Comparison of ENCODE assay signal across 8 cellular contexts in the genomic region with DNA sequence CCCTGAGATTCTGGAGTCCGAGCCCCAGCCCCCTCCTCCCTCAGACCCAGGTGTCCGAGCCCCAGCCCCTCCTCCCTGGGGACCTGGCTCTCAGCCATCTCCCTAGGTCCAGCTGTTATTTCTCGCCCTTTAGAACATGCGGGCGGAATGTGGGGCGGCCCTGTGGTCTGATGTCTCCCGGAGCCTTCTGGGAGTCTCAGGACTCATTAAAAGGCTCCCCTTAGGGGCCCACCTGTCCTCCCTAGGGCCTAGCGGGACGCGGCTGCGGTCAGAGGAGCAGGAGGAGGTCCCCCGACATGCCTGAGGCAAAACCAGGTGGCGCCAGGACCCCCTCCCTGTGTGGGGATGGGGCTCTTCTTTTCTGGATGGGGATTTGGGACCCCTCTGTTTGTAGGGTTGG. TPM values are rescaled to one million over a fixed set of nuclear protein-coding genes. Genes with fewer than 3 reads are reported as not detected.
DNase-seq lines count a peak whose midpoint lies in the region; ATAC-seq and TF ChIP-seq lines count a peak whose summit lies in the region.

A gene (plus strand): TSS at position 235 of the 400 bp plus-strand sequence. CDS start 62 bp downstream, at position 297.

- H3K4me1 Mint-ChIP-seq in IgD-negative memory B cell: peaks cover 30 to 42% (median 41%) of the 10 kb centered on the region in 3 donors
- H3K4me1 Mint-ChIP-seq in naive thymus-derived CD8-positive, alpha-beta T cell: peaks cover 8 to 46% (median 14%) of the 10 kb centered on the region in 4 donors

- no peak for ATAC-seq in naive thymus-derived CD8-positive, alpha-beta T cell
- no peak for ATAC-seq in GM21390 (IDR thresholded peaks at IDR 0.05; ENCODE audit: unreplicated experiment)

- H3K27ac ChIP-seq in C4-2B: 0 out of 2 replicates have a peak within 1 kb of the TSS, but pooled peaks have one; percentile 5
- peak within 1 kb of the TSS; percentile 4 for H3K27ac ChIP-seq in caudate nucleus (ENCODE audit: low read depth, low read length)

- no peaks in the 10 kb centered on the region for H3K27me3 Mint-ChIP-seq in IgD-negative memory B cell
- peaks cover 3 to 21% (median 11%) of the 10 kb centered on the region in 5 donors for H3K27me3 Mint-ChIP-seq in naive thymus-derived CD8-positive, alpha-beta T cell

- H3K36me3 Mint-ChIP-seq in IgD-negative memory B cell: no peaks in the 10 kb centered on the region
- no peaks in the 10 kb centered on the region for H3K36me3 Mint-ChIP-seq in naive thymus-derived CD8-positive, alpha-beta T cell

- H3K4me3 Mint-ChIP-seq in IgD-negative memory B cell: peak within 1 kb of the TSS; percentile 90 to 96 (median 91)
- peak within 1 kb of the TSS; percentile 85 to 95 (median 93) for H3K4me3 Mint-ChIP-seq in naive thymus-derived CD8-positive, alpha-beta T cell

- peak within 1 kb of the TSS; percentile 97 to 100 (median 100) for H3K27ac Mint-ChIP-seq in IgD-negative memory B cell
- peak within 1 kb of the TSS; percentile 4 to 94 (median 90) for H3K27ac Mint-ChIP-seq in naive thymus-derived CD8-positive, alpha-beta T cell

- no peak for TF ChIP-seq CTCF in C4-2B (conservative IDR thresholded peaks at IDR 0.05)

- POLR2A ChIA-PET in naive thymus-derived CD8-positive, alpha-beta T cell (lab: Charles Lee): interaction anchor here (0.6 kb wide), 1 partner anchor 44 kb away, joined by 3 read pairs; no protein-coding TSS in a partner anchor

- peak in 1 of 61 donors; percentile 8 for DNase-seq in caudate nucleus (lab: John Stamatoyannopoulos, UW)
- DNase-seq in naive thymus-derived CD8-positive, alpha-beta T cell: peak in 1 of 10 donors; percentile 7
- DNase-seq in HCEC 1CT: no peak
- DNase-seq in SW 1271 (lab: John Stamatoyannopoulos, UW): no peak
- DNase-seq in KG1 (lab: John Stamatoyannopoulos, UW): no peak

- no peaks in the 10 kb centered on the region for H3K9me3 Mint-ChIP-seq in IgD-negative memory B cell
- H3K9me3 Mint-ChIP-seq in naive thymus-derived CD8-positive, alpha-beta T cell: no peaks in the 10 kb centered on the region

RNA-seq across cellular contexts. Expression of the gene that starts here (rescaled TPM):
- polyA plus RNA-seq in IgD-negative memory B cell: 1.3 TPM
- total RNA-seq in naive thymus-derived CD8-positive, alpha-beta T cell: not detected
- not detected for polyA plus RNA-seq in naive thymus-derived CD8-positive, alpha-beta T cell
